9 cellular contexts compared by ENCODE assay signal in genomic region chr4:38759077-38759789, GRCh38. TPM values are rescaled to one million over a fixed set of nuclear protein-coding genes. Genes with fewer than 3 reads are reported as not detected.
A peak's percentile ranks its signal among the peaks of the same experiment; 100 is the strongest.
DNase-seq lines count a peak whose midpoint lies in the region; ATAC-seq, FAIRE-seq and TF ChIP-seq lines count a peak whose summit lies in the region.
"Had no signal": no experiment of that assay in that cellular context is flagged by ENCODE, and none has a peak within 500 bp of the region (broad histone marks: within the 10 kb centered on the region; RNA-seq: fewer than 3 reads in every experiment).

No MANE protein-coding gene starts in this region.

- H3K27ac ChIP-seq in kidney (ENCODE audit: low read depth in 2 of 2, low read length in 2 of 2), result no peak overlapping the region

- no peak overlapping the region for H3K4me3 ChIP-seq in kidney (ENCODE audit: low read length in 2 of 2)

- DNase-seq in EL, result peak; percentile 69
- peak; percentile 50 for DNase-seq in M059J (ENCODE audit: low read depth)
- peak; percentile 44 for DNase-seq in activated CD4-positive, CD25-positive, alpha-beta regulatory T cell treated with anti-CD3 and anti-CD28 coated beads, Interleukin-2, amount 50 U/mL, for 16 hours (ENCODE audit: low read depth, low spot score)
- peak; percentile 46 for DNase-seq in central memory CD4-positive, alpha-beta T cell
- peak; percentile 88 for DNase-seq in kidney
- DNase-seq in stimulated activated CD4-positive, alpha-beta T cell treated with anti-CD3 and anti-CD28 coated beads, Interleukin-1b, Interleukin-23, amount 100 ng/mL, for 1 hour (ENCODE audit: low read depth in 2 of 2), result peak; percentile 25 to 47
- no peak for DNase-seq in NCI-H1694 (lab: John Stamatoyannopoulos, UW)

- H3K9me3 ChIP-seq in kidney (ENCODE audit: control insufficient read depth in 1 of 2, low read length in 2 of 2), result no peaks in the 10 kb centered on the region

- H3K9ac ChIP-seq in kidney (ENCODE audit: low read length in 2 of 2), result no peak overlapping the region

- no peaks in the 10 kb centered on the region for H3K36me3 ChIP-seq in kidney (ENCODE audit: control insufficient read depth in 1 of 2, insufficient read depth in 2 of 2, low read length in 2 of 2)

- no peak for FAIRE-seq in kidney (lab: Jason Lieb, UNC)
- FAIRE-seq: colon had no signal

- intact Hi-C loops in kidney (cut with DNase I), result no loop called here

- no peaks in the 10 kb centered on the region for H3K4me1 ChIP-seq in kidney (ENCODE audit: control insufficient read depth in 1 of 2, insufficient read depth in 1 of 2, low read depth in 1 of 2, low read length in 2 of 2)

- no peak for ATAC-seq in GM18502 (IDR thresholded peaks at IDR 0.05; ENCODE audit: poor library complexity, unreplicated experiment)

- TF ChIP-seq CTCF in kidney (IDR thresholded peaks at IDR 0.05; ENCODE audit: borderline replicate concordance, extremely low read depth, insufficient read depth), result peak; percentile 82

RNA-seq across cellular contexts. Expression of gene TLR10, which starts 23.6 kb away (rescaled TPM):
- not detected in 2 replicates for total RNA-seq in M059J (2014; rRNA removed; shearing (Covaris generic))
- 2.0 TPM for total RNA-seq in kidney
- polyA plus RNA-seq in kidney (ENCODE audit: insufficient read depth, low read depth, low replicate concordance), result 0.11 TPM

RNA-seq across cellular contexts. Expression of gene TLR1, which starts 45.4 kb away (rescaled TPM):
- 3.2 and 5.5 TPM in 2 replicates for total RNA-seq in M059J (2014; rRNA removed; shearing (Covaris generic))
- total RNA-seq in kidney, result 18.0 TPM
- 1.8 TPM for polyA plus RNA-seq in kidney (ENCODE audit: insufficient read depth, low read depth, low replicate concordance)
